Comparison of ENCODE assay signal across 12 cellular contexts in genomic region chr2:202072226-202072625, GRCh38. TPM values are rescaled to one million over a fixed set of nuclear protein-coding genes. Genes with fewer than 3 reads are reported as not detected.
A peak's percentile ranks its signal among the peaks of the same experiment; 100 is the strongest.
DNase-seq lines count a peak whose midpoint lies in the region; ATAC-seq and TF ChIP-seq lines count a peak whose summit lies in the region.
"Had no signal": no experiment of that assay in that cellular context is flagged by ENCODE, and none has a peak within 500 bp of the region (broad histone marks: within the 10 kb centered on the region; RNA-seq: fewer than 3 reads in every experiment).

No MANE protein-coding gene starts in this region.

- H3K27me3 Mint-ChIP-seq in CD4-positive, alpha-beta T cell = peaks cover 4% of the 10 kb centered on the region

- H3K36me3 ChIP-seq in Panc1 (ENCODE audit: control insufficient read depth, insufficient read depth, low read length) (no peaks in the 10 kb centered on the region), colonic mucosa (no peaks in the 10 kb centered on the region)

- H3K4me3 ChIP-seq in AG09309 (ENCODE audit: control insufficient read depth, low read depth, low read length) (no peak overlapping the region), Panc1 (ENCODE audit: low read depth in 2 of 2, low read length in 2 of 2) (no peak overlapping the region), fibroblast of pulmonary artery (replicated peaks; ENCODE audit: low read depth, low read length) (no peak overlapping the region), colonic mucosa (no peak overlapping the region)

- intact Hi-C loops in Panc1 (cut with micrococcal nuclease; ENCODE audit: unreplicated experiment) (no loop called here), colonic mucosa (cut with DNase I) (no loop called here)
- intact Hi-C loops in CD4-positive, alpha-beta T cell (cut with DNase I, micrococcal nuclease) = no loop called here

- H3K4me1 Mint-ChIP-seq in CD4-positive, alpha-beta T cell (ENCODE audit: low read depth) = no peaks in the 10 kb centered on the region

- POLR2A ChIA-PET in Panc1 (lab: Charles Lee) = no interaction called here
- POLR2A ChIA-PET in CD4-positive, alpha-beta T cell (lab: Charles Lee) = no interaction called here

- TF ChIP-seq CTCF in AG09309 (IDR thresholded peaks at IDR 0.05; ENCODE audit: control insufficient read depth, insufficient read depth, low read depth, low read length, missing control alignments) (peak; percentile 28), GM12873 (IDR thresholded peaks at IDR 0.05; ENCODE audit: insufficient read depth, low read depth, low read length, missing control alignments) (peak; percentile 49), Panc1 (IDR thresholded peaks at IDR 0.05) (peak; percentile 63), fibroblast of pulmonary artery (IDR thresholded peaks at IDR 0.05; ENCODE audit: low read length, missing control alignments) (peak; percentile 22), colonic mucosa (IDR thresholded peaks at IDR 0.05) (no peak)
- no peak for TF ChIP-seq CTCF in CD4-positive, alpha-beta T cell (IDR thresholded peaks at IDR 0.05)

- no peak overlapping the region for H3K4me3 Mint-ChIP-seq in CD4-positive, alpha-beta T cell

- no peaks in the 10 kb centered on the region for H3K4me1 ChIP-seq in Panc1 (ENCODE audit: control insufficient read depth, insufficient read depth, low read length)
- H3K4me1 ChIP-seq in colonic mucosa = peaks cover 5% of the 10 kb centered on the region

- no peaks in the 10 kb centered on the region for H3K9me3 Mint-ChIP-seq in CD4-positive, alpha-beta T cell

- CTCF ChIA-PET in Panc1 (lab: Charles Lee) = interaction anchor here (0.7 kb wide), 1 partner anchor 202 kb away, joined by 3 read pairs; no protein-coding TSS in a partner anchor
- CTCF ChIA-PET in CD4-positive, alpha-beta T cell (lab: Charles Lee) = no interaction called here

- ATAC-seq in Panc1 (no peak), GM19467 (IDR thresholded peaks at IDR 0.05; ENCODE audit: unreplicated experiment) (no peak), GM21528 (IDR thresholded peaks at IDR 0.05; ENCODE audit: low FRiP score, unreplicated experiment) (no peak)
- no peak for ATAC-seq in CD4-positive, alpha-beta T cell (ENCODE audit: poor library complexity)

- in situ Hi-C loops in Panc1 (cut with HindIII; ENCODE audit: low pct_unique_long_range_greater_than_20kb, low sequenced_read_pairs) = no loop called here

- H3K36me3 Mint-ChIP-seq in CD4-positive, alpha-beta T cell (ENCODE audit: low read depth) = no peaks in the 10 kb centered on the region

- H3K27me3 ChIP-seq in Panc1 (ENCODE audit: control insufficient read depth, insufficient read depth, low read length) = no peaks in the 10 kb centered on the region
- no peaks in the 10 kb centered on the region for H3K27me3 ChIP-seq in colonic mucosa
- H3K27me3 ChIP-seq in CD4-positive, alpha-beta T cell (ENCODE audit: control insufficient read depth, insufficient read depth, low read length) = no peaks in the 10 kb centered on the region

- H3K9me3 ChIP-seq in Panc1 (ENCODE audit: control insufficient read depth, insufficient read depth, low read depth, low read length) (no peaks in the 10 kb centered on the region), colonic mucosa (no peaks in the 10 kb centered on the region)
- no peaks in the 10 kb centered on the region for H3K9me3 ChIP-seq in CD4-positive, alpha-beta T cell (ENCODE audit: control insufficient read depth, low read length)

- no peak overlapping the region for H3K27ac Mint-ChIP-seq in CD4-positive, alpha-beta T cell

- H3K9ac ChIP-seq in colonic mucosa (ENCODE audit: low read depth in 2 of 2, low read length in 2 of 2) = no peak overlapping the region

- no peak overlapping the region for H3K27ac ChIP-seq in Panc1 (ENCODE audit: low read length)
- no peak overlapping the region for H3K27ac ChIP-seq in colonic mucosa
- H3K27ac ChIP-seq in CD4-positive, alpha-beta T cell (ENCODE audit: low read depth, low read length) = no peak overlapping the region

- no peak for DNase-seq in AG09309 (ENCODE audit: low read depth)
- DNase-seq in Panc1 (ENCODE audit: low read depth, low spot score) = no peak
- DNase-seq in fibroblast of pulmonary artery (ENCODE audit: low read depth) = no peak
- DNase-seq in colonic mucosa = no peak
- DNase-seq in CD4-positive, alpha-beta T cell = no peak
- DNase-seq: NCI-H345; small intestine; stimulated activated CD8-positive, alpha-beta memory T cell treated with anti-CD3 and anti-CD28 coated beads, Interleukin-4, amount 100 ng/mL, for 48 hours had no signal

- BruUV-seq in Panc1 (replicated peaks; lab: Mats Ljungman, UMichigan) = no TSS peak

RNA-seq across cellular contexts. Expression of gene KIAA2012, which starts 0.8 kb away (rescaled TPM):
- total RNA-seq in Panc1 (2021; ENCODE audit: unreplicated experiment) (not detected), colonic mucosa (not detected)
- not detected for polyA plus RNA-seq in Panc1 (2012; ENCODE audit: insufficient read length)
- total RNA-seq in CD4-positive, alpha-beta T cell = not detected
- total RNA-seq: activated CD8-positive, alpha-beta memory T cell treated with anti-CD3 and anti-CD28 coated beads for 36 hours had no signal

RNA-seq across cellular contexts. Expression of gene FZD7, which starts 38.6 kb away (rescaled TPM):
- 38.1 TPM for total RNA-seq in Panc1 (2021; ENCODE audit: unreplicated experiment)
- 46.7 TPM for polyA plus RNA-seq in Panc1 (2012; ENCODE audit: insufficient read length)
- total RNA-seq in colonic mucosa = 10 to 100 TPM in 1 of 2 donors, 1 to 10 TPM in 1; 2.3 to 13.9 TPM
- total RNA-seq in CD4-positive, alpha-beta T cell = under 1 TPM; 0.17 to 0.25 TPM

Comparison
In these comparisons a context has a peak if more than half of its experiments do, and no peak if none do; other contexts are left out.
1. CTCF ChIP-seq: peak in AG09309 (single experiment), GM12873 (single experiment), Panc1 (single experiment) and fibroblast of pulmonary artery (single experiment); none in colonic mucosa (single experiment) and CD4-positive, alpha-beta T cell (single experiment).